ENCODE assay signal across 10 cellular contexts in genomic region chr2:240998706-240999000, GRCh38. TPM values are rescaled to one million over a fixed set of nuclear protein-coding genes. Genes with fewer than 3 reads are reported as not detected.
DNase-seq lines count a peak whose midpoint lies in the region; ATAC-seq and TF ChIP-seq lines count a peak whose summit lies in the region.
"Had no signal": no experiment of that assay in that cellular context is flagged by ENCODE, and none has a peak within 500 bp of the region (broad histone marks: within the 10 kb centered on the region; RNA-seq: fewer than 3 reads in every experiment).

No MANE protein-coding gene starts in this region.

- H3K9me3 Mint-ChIP-seq in activated CD4-positive, alpha-beta T cell treated with anti-CD3 and anti-CD28 coated beads for 36 hours (ENCODE audit: low read depth), result peaks cover 6% of the 10 kb centered on the region
- peaks cover 2% of the 10 kb centered on the region for H3K9me3 Mint-ChIP-seq in activated naive CD8-positive, alpha-beta T cell treated with anti-CD3 and anti-CD28 coated beads for 36 hours

- WGBS in suprapubic skin, result no CpG with 5 or more reads among the region's 52 CpGs

- POLR2A ChIA-PET in activated CD4-positive, alpha-beta T cell treated with anti-CD3 and anti-CD28 coated beads for 36 hours (lab: Charles Lee), result interaction anchor here (0.6 kb wide), 1 partner anchor 427 kb away, joined by 3 read pairs; no protein-coding TSS in a partner anchor

- peaks cover 0 to 27% of the 10 kb centered on the region in 2 donors for H3K27me3 ChIP-seq in left lung
- peaks cover 10% of the 10 kb centered on the region for H3K27me3 ChIP-seq in suprapubic skin

- H3K4me3 Mint-ChIP-seq in activated CD4-positive, alpha-beta T cell treated with anti-CD3 and anti-CD28 coated beads for 36 hours, result no peak overlapping the region
- peak overlapping the region; percentile 55 for H3K4me3 Mint-ChIP-seq in activated naive CD8-positive, alpha-beta T cell treated with anti-CD3 and anti-CD28 coated beads for 36 hours

- peaks cover 12 to 55% of the 10 kb centered on the region in 2 donors for H3K4me1 ChIP-seq in left lung
- H3K4me1 ChIP-seq in suprapubic skin, result peaks cover 56% of the 10 kb centered on the region

- TF ChIP-seq CTCF in left lung (IDR thresholded peaks at IDR 0.05) (no peak), suprapubic skin (IDR thresholded peaks at IDR 0.05) (no peak)

- TF ChIP-seq EP300 in suprapubic skin (IDR thresholded peaks at IDR 0.05), result no peak

- no peak overlapping the region for H3K27ac Mint-ChIP-seq in activated CD4-positive, alpha-beta T cell treated with anti-CD3 and anti-CD28 coated beads for 36 hours
- no peak overlapping the region for H3K27ac Mint-ChIP-seq in activated naive CD8-positive, alpha-beta T cell treated with anti-CD3 and anti-CD28 coated beads for 36 hours
- H3K27ac Mint-ChIP-seq: CD4-positive, CD25-positive, alpha-beta regulatory T cell had no signal

- intact Hi-C loops in activated CD4-positive, alpha-beta T cell treated with anti-CD3 and anti-CD28 coated beads for 36 hours (cut with DNase I, micrococcal nuclease), result no loop called here
- intact Hi-C loops in left lung (cut with DNase I), result no loop called here

- H3K4me3 ChIP-seq in left lung (peak overlapping the region; percentile 47 to 55), suprapubic skin (peak overlapping the region; percentile 72)

- H3K27me3 Mint-ChIP-seq in activated CD4-positive, alpha-beta T cell treated with anti-CD3 and anti-CD28 coated beads for 36 hours, result peaks cover 20% of the 10 kb centered on the region
- H3K27me3 Mint-ChIP-seq in activated naive CD8-positive, alpha-beta T cell treated with anti-CD3 and anti-CD28 coated beads for 36 hours, result peaks cover 8% of the 10 kb centered on the region

- CTCF ChIA-PET in activated CD4-positive, alpha-beta T cell treated with anti-CD3 and anti-CD28 coated beads for 36 hours (lab: Charles Lee), result no interaction called here

- H3K36me3 Mint-ChIP-seq in activated CD4-positive, alpha-beta T cell treated with anti-CD3 and anti-CD28 coated beads for 36 hours (ENCODE audit: low read depth), result peaks cover 4% of the 10 kb centered on the region
- H3K36me3 Mint-ChIP-seq in activated naive CD8-positive, alpha-beta T cell treated with anti-CD3 and anti-CD28 coated beads for 36 hours, result peaks cover 9% of the 10 kb centered on the region
- H3K36me3 Mint-ChIP-seq: CD4-positive, CD25-positive, alpha-beta regulatory T cell had no signal

- peaks cover 3% of the 10 kb centered on the region for H3K4me1 Mint-ChIP-seq in activated CD4-positive, alpha-beta T cell treated with anti-CD3 and anti-CD28 coated beads for 36 hours
- H3K4me1 Mint-ChIP-seq in activated naive CD8-positive, alpha-beta T cell treated with anti-CD3 and anti-CD28 coated beads for 36 hours, result peaks cover 16% of the 10 kb centered on the region

- peak overlapping the region; percentile 48 to 55 for H3K27ac ChIP-seq in left lung
- peak overlapping the region; percentile 90 for H3K27ac ChIP-seq in suprapubic skin

- TF ChIP-seq POLR2A in suprapubic skin (IDR thresholded peaks at IDR 0.05), result no peak

- no peak for DNase-seq in activated CD4-positive, alpha-beta T cell treated with anti-CD3 and anti-CD28 coated beads for 36 hours
- DNase-seq in activated CD4-positive, alpha-beta T cell treated with anti-CD3 and anti-CD28 coated beads, Interleukin-2, amount 50 U/mL, for 1 hour, result no peak
- DNase-seq in activated naive CD8-positive, alpha-beta T cell treated with anti-CD3 and anti-CD28 coated beads for 36 hours, result no peak
- DNase-seq in left lung, result no peak
- no peak for DNase-seq in suprapubic skin (ENCODE audit: low spot score in 2 of 2)
- DNase-seq in NCI-H1694 treated with DMSO at 0.1 percent for 48 hours (lab: John Stamatoyannopoulos, UW), result no peak
- DNase-seq in hypothalamus (lab: John Stamatoyannopoulos, UW), result no peak
- DNase-seq: occipital lobe had no signal

- H3K9me3 ChIP-seq in left lung (peaks cover 0 to 5% of the 10 kb centered on the region in 2 donors), suprapubic skin (no peaks in the 10 kb centered on the region)

- ATAC-seq in activated CD4-positive, alpha-beta T cell treated with anti-CD3 and anti-CD28 coated beads for 36 hours, result peak; percentile 40
- ATAC-seq in left lung (no peak), GM21526 (IDR thresholded peaks at IDR 0.05; ENCODE audit: low FRiP score, unreplicated experiment) (no peak)

- H3K36me3 ChIP-seq in left lung (peaks cover 0 to 10% of the 10 kb centered on the region in 2 donors), suprapubic skin (peaks cover 7% of the 10 kb centered on the region)

RNA-seq across cellular contexts. Expression of gene SNED1, which starts 0.2 kb away (rescaled TPM):
- under 1 TPM; 0.69 to 0.78 TPM for total RNA-seq in activated CD4-positive, alpha-beta T cell treated with anti-CD3 and anti-CD28 coated beads for 36 hours
- 1 to 10 TPM in 1 of 2 experiments, under 1 TPM in 1; 0.91 to 1.0 TPM for total RNA-seq in activated naive CD8-positive, alpha-beta T cell treated with anti-CD3 and anti-CD28 coated beads for 36 hours
- total RNA-seq in left lung (10 to 100 TPM; 36.4 to 48.2 TPM), suprapubic skin (10 to 100 TPM in 3 of 4 donors, 1 to 10 TPM in 1; 5.6 to 31.9 (median 13.2) TPM)
